ENCODE assay signal across 13 cellular contexts in the genomic region with DNA sequence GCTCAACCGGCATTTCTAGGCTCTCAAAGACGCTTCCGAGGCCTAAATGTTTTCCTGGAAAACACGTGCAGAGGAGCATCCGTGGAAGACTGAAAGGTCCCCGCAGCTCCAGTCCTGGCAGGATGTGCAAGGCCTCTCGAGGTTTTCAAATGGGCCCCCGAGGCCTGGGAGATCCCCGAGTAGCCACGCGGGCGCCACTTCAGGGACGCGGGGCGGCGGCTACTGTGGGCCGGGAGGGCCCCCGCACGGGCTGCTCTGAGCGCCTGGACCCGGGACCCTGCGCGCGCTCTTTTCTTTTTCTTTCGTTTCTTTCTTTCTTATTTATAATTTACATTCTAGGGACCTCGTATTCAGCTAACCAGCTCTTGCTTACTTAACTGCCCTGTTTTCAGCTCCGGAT. TPM values are rescaled to one million over a fixed set of nuclear protein-coding genes. Genes with fewer than 3 reads are reported as not detected.
A peak's percentile ranks its signal among the peaks of the same experiment; 100 is the strongest.
DNase-seq lines count a peak whose midpoint lies in the region; ATAC-seq and TF ChIP-seq lines count a peak whose summit lies in the region.
"Had no signal": no experiment of that assay in that cellular context is flagged by ENCODE, and none has a peak within 500 bp of the region (broad histone marks: within the 10 kb centered on the region; RNA-seq: fewer than 3 reads in every experiment).

No MANE protein-coding gene starts in this region.

- peak overlapping the region; percentile 60 for H3K4me3 Mint-ChIP-seq in activated naive CD8-positive, alpha-beta T cell
- H3K4me3 Mint-ChIP-seq in activated naive CD8-positive, alpha-beta T cell treated with anti-CD3 and anti-CD28 coated beads for 36 hours, result no peak overlapping the region

- H3K9me3 ChIP-seq in breast epithelium (no peaks in the 10 kb centered on the region), left lung (no peaks in the 10 kb centered on the region), tibial artery (no peaks in the 10 kb centered on the region)

- H3K27ac ChIP-seq in breast epithelium, result peak overlapping the region; percentile 95 to 97
- peak overlapping the region; percentile 68 to 88 for H3K27ac ChIP-seq in left lung
- H3K27ac ChIP-seq in tibial artery, result no peak overlapping the region

- intact Hi-C loops in breast epithelium (cut with DNase I; ENCODE audit: low total_unique reads), result loop anchor here (10.0 kb wide), 1 partner anchor 1749 kb away; no protein-coding TSS in a partner anchor
- intact Hi-C loops in left lung (cut with DNase I), result no loop called here
- intact Hi-C loops in tibial artery (cut with DNase I; ENCODE audit: low total_unique reads), result no loop called here

- no peaks in the 10 kb centered on the region for H3K9me3 Mint-ChIP-seq in activated naive CD8-positive, alpha-beta T cell (ENCODE audit: low read depth)
- peaks cover 4% of the 10 kb centered on the region for H3K9me3 Mint-ChIP-seq in activated naive CD8-positive, alpha-beta T cell treated with anti-CD3 and anti-CD28 coated beads for 36 hours

- peaks cover 0 to 3% of the 10 kb centered on the region in 2 donors for H3K27me3 ChIP-seq in breast epithelium
- peaks cover 61 to 95% of the 10 kb centered on the region in 2 donors for H3K27me3 ChIP-seq in left lung
- peaks cover 0 to 92% of the 10 kb centered on the region in 2 donors for H3K27me3 ChIP-seq in tibial artery

- H3K4me1 ChIP-seq in breast epithelium (no peaks in the 10 kb centered on the region), left lung (peaks cover 0 to 6% of the 10 kb centered on the region in 2 donors), tibial artery (peaks cover 0 to 58% (median 50%) of the 10 kb centered on the region in 4 donors)

- peak overlapping the region; percentile 50 to 98 (median 75) for H3K4me3 ChIP-seq in breast epithelium
- H3K4me3 ChIP-seq in left lung, result peak overlapping the region; percentile 22 to 36
- H3K4me3 ChIP-seq in tibial artery, result peak overlapping the region; percentile 13 to 48

- no peak overlapping the region for H3K27ac Mint-ChIP-seq in activated naive CD8-positive, alpha-beta T cell
- H3K27ac Mint-ChIP-seq in activated naive CD8-positive, alpha-beta T cell treated with anti-CD3 and anti-CD28 coated beads for 36 hours, result no peak overlapping the region

- H3K36me3 ChIP-seq in breast epithelium (no peaks in the 10 kb centered on the region), left lung (no peaks in the 10 kb centered on the region), tibial artery (no peaks in the 10 kb centered on the region)

- peaks cover 22% of the 10 kb centered on the region for H3K4me1 Mint-ChIP-seq in activated naive CD8-positive, alpha-beta T cell (ENCODE audit: low read depth)
- H3K4me1 Mint-ChIP-seq in activated naive CD8-positive, alpha-beta T cell treated with anti-CD3 and anti-CD28 coated beads for 36 hours, result peaks cover 15% of the 10 kb centered on the region

- no peak for DNase-seq in activated naive CD8-positive, alpha-beta T cell treated with anti-CD3 and anti-CD28 coated beads for 36 hours
- peak; percentile 36 to 37 for DNase-seq in breast epithelium (ENCODE audit: low spot score in 2 of 2)
- peak in 1 of 2 donors; percentile 79 for DNase-seq in left lung
- peak in 1 of 2 donors; percentile 21 for DNase-seq in tibial artery
- no peak for DNase-seq in stimulated activated CD8-positive, alpha-beta memory T cell treated with anti-CD3 and anti-CD28 coated beads, Interleukin-4, amount 100 ng/mL, for 48 hours
- DNase-seq in stimulated activated CD4-positive, alpha-beta T cell treated with anti-CD3 and anti-CD28 coated beads, Interleukin-4, amount 100 ng/mL, for 1 hour, result no peak
- DNase-seq: activated gamma-delta T cell treated with Interleukin-2 at 50 U/mL for 16 hours, GOT3, NCI-H1694 treated with DMSO at 0.1 percent for 48 hours, occipital lobe, SHP77 treated with DMSO at 0.1 percent for 48 hours had no signal

- peaks cover 34% of the 10 kb centered on the region for H3K27me3 Mint-ChIP-seq in activated naive CD8-positive, alpha-beta T cell
- peaks cover 78% of the 10 kb centered on the region for H3K27me3 Mint-ChIP-seq in activated naive CD8-positive, alpha-beta T cell treated with anti-CD3 and anti-CD28 coated beads for 36 hours

- no peak for TF ChIP-seq CTCF in breast epithelium (IDR thresholded peaks at IDR 0.05)
- no peak for TF ChIP-seq CTCF in left lung (IDR thresholded peaks at IDR 0.05)
- no peak for TF ChIP-seq CTCF in tibial artery (IDR thresholded peaks at IDR 0.05)

- TF ChIP-seq POLR2A in breast epithelium (IDR thresholded peaks at IDR 0.05), result no peak

- no peaks in the 10 kb centered on the region for H3K36me3 Mint-ChIP-seq in activated naive CD8-positive, alpha-beta T cell
- H3K36me3 Mint-ChIP-seq in activated naive CD8-positive, alpha-beta T cell treated with anti-CD3 and anti-CD28 coated beads for 36 hours, result no peaks in the 10 kb centered on the region

- no peak for ATAC-seq in left lung
- no peak for ATAC-seq in GM19395 (IDR thresholded peaks at IDR 0.05; ENCODE audit: unreplicated experiment)

RNA-seq across cellular contexts. Expression of gene IRX2, which starts 4.3 kb away (rescaled TPM):
- not detected for total RNA-seq in activated naive CD8-positive, alpha-beta T cell treated with anti-CD3 and anti-CD28 coated beads for 36 hours
- total RNA-seq in breast epithelium, result 10 to 100 TPM; 19.2 to 69.4 (median 26.2) TPM
- total RNA-seq in left lung, result 10 to 100 TPM; 32.4 to 60.6 TPM
- total RNA-seq: occipital lobe had no signal

Comparison
In these comparisons a context has a peak if more than half of its experiments do, and no peak if none do; other contexts are left out.
1. DNase-seq: peak in breast epithelium (2 of 2); none in activated naive CD8-positive, alpha-beta T cell treated with anti-CD3 and anti-CD28 coated beads for 36 hours (single experiment), stimulated activated CD8-positive, alpha-beta memory T cell treated with anti-CD3 and anti-CD28 coated beads, Interleukin-4, amount 100 ng/mL, for 48 hours (single experiment) and stimulated activated CD4-positive, alpha-beta T cell treated with anti-CD3 and anti-CD28 coated beads, Interleukin-4, amount 100 ng/mL, for 1 hour (single experiment).
2. H3K27ac ChIP-seq: peak in breast epithelium (2 of 2) and left lung (2 of 2); none in tibial artery (0 of 2).
3. RNA of gene IRX2, which starts 4.3 kb away (total RNA-seq): 32.4 to 60.6 TPM in left lung and 19.2 to 69.4 TPM in breast epithelium; not detected in activated naive CD8-positive, alpha-beta T cell treated with anti-CD3 and anti-CD28 coated beads for 36 hours; every median in the first group is over 10 times any median in the second.
4. Peak in every context shown above with its lines, with median percentiles within 50 percentile points of each other: H3K4me3 ChIP-seq.